Comparison of ENCODE assay signal across 25 cellular contexts in the genomic region with DNA sequence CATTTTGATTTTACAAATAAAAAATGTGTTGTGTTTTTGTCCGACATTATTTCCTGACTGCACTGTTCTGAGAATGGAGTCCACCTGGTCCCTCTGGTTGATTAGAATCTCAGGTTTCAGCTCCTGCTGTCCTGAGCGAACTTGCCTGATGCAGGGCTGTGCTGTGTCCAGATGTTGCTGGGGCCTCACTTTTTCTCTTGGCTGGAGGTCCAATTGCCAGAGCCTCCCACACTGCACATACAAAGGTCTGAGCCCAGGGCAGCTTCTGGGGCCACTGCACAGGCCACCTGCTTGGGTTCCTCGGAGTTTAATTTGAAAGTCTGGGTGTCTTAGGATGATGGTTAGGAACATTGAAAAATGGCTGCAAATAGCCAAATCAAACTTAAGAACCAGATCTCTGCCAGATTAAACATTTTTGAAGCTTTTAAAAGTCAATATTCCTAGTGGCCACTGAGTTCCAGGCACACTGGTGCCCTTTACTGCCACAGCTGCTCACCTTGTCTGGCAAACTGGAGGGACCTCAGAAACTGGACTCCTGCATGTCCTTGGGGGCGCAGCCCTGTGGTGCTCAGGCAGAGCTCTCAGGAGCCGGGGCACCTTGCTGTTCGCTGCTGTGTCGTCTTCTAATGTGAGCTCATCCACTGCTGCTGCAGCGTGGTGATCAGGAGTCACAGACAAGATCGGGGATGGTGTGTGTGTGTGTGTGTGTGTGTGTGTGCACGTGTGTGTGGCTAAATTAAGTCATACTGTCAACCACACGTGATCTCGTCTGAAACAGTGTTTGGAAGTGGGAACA.
DNase-seq lines count a peak whose midpoint lies in the region; ATAC-seq, FAIRE-seq and TF ChIP-seq lines count a peak whose summit lies in the region.
"Had no signal": no experiment of that assay in that cellular context is flagged by ENCODE, and none has a peak within 500 bp of the region (broad histone marks: within the 10 kb centered on the region; RNA-seq: fewer than 3 reads in every experiment).

No MANE protein-coding gene starts in this region.

- in situ Hi-C loops in K562 (cut with MboI), result no loop called here

- peaks cover 3% of the 10 kb centered on the region for H3K9me3 Mint-ChIP-seq in nephron progenitor cell
- H3K9me3 Mint-ChIP-seq: CD8-positive, alpha-beta memory T cell; IgD-negative memory B cell had no signal

- H3K36me3 Mint-ChIP-seq in nephron progenitor cell (ENCODE audit: low read depth), result peaks cover 73% of the 10 kb centered on the region

- H3K9ac ChIP-seq in DND-41 (ENCODE audit: low read depth, low read length) (no peak overlapping the region), K562 (ENCODE audit: insufficient read depth in 1 of 2, low read depth in 2 of 2, low read length in 2 of 2) (no peak overlapping the region)
- H3K9ac ChIP-seq: GM23248 had no signal

- H4K20me1 ChIP-seq in DND-41 (ENCODE audit: insufficient read depth, low read length) (no peaks in the 10 kb centered on the region), K562 (replicated peaks; ENCODE audit: control insufficient read depth, insufficient read depth, low read length) (no peaks in the 10 kb centered on the region)

- H3K27me3 ChIP-seq in DND-41 (ENCODE audit: insufficient read depth, low read length, poor library complexity), result no peaks in the 10 kb centered on the region
- H3K27me3 ChIP-seq in K562 (ENCODE audit: control insufficient read depth in 2 of 2, insufficient read depth in 2 of 2, low read length in 2 of 2), result no peaks in the 10 kb centered on the region

- no peak overlapping the region for H3K4me2 ChIP-seq in DND-41 (ENCODE audit: insufficient read depth, low read length)
- H3K4me2 ChIP-seq in K562 (ENCODE audit: insufficient read depth, low read length), result no peak overlapping the region
- H3K4me2 ChIP-seq: PC-9 had no signal

- TF ChIP-seq RAD21 in K562 (CRISPR knock-in tag; conservative IDR thresholded peaks at IDR 0.05 in 1 of 2, IDR thresholded peaks at IDR 0.05 in 1 of 2), result no peak

- CTCF ChIA-PET in K562 (lab: Yijun Ruan, JAX; ENCODE audit: low intra/inter-chr PET ratio), result no interaction called here

- POLR2A ChIA-PET in K562 (lab: Yijun Ruan, JAX), result interaction anchor here (0.8 kb wide), 1 partner anchor 16 kb away, joined by 3 read pairs; no protein-coding TSS in a partner anchor

- H3K79me2 ChIP-seq in DND-41 (ENCODE audit: insufficient read depth, low read length) (no peaks in the 10 kb centered on the region), K562 (ENCODE audit: control insufficient read depth, insufficient read depth, low read length) (no peaks in the 10 kb centered on the region)

- H3K36me3 ChIP-seq in DND-41 (ENCODE audit: insufficient read depth, low read length) (peaks cover 52% of the 10 kb centered on the region), K562 (ENCODE audit: control insufficient read depth, insufficient read depth, low read length) (peaks cover 33% of the 10 kb centered on the region; the same call in 2 of the 3 replicates), mucosa of descending colon (ENCODE audit: low read depth) (no peaks in the 10 kb centered on the region)

- ATAC-seq in DND-41 (ENCODE audit: insufficient read depth, low read depth) (no peak), K562 (no peak), mucosa of descending colon (no peak), GM21423 (IDR thresholded peaks at IDR 0.05; ENCODE audit: unreplicated experiment) (no peak)
- ATAC-seq: HCT116 had no signal

- no peak overlapping the region for H2AFZ ChIP-seq in DND-41 (ENCODE audit: low read depth, low read length)
- H2AFZ ChIP-seq in K562 (ENCODE audit: low read depth, low read length), result no peak overlapping the region
- H2AFZ ChIP-seq: GM23248, PC-9 had no signal

- peak overlapping the region; percentile 26 for H3K27ac Mint-ChIP-seq in nephron progenitor cell

- H3K4me1 Mint-ChIP-seq in nephron progenitor cell, result peaks cover 7% of the 10 kb centered on the region

- H3K9me3 ChIP-seq in DND-41 (ENCODE audit: insufficient read depth, low read length, severe bottlenecking) (no peaks in the 10 kb centered on the region), K562 (replicated peaks; ENCODE audit: control insufficient read depth, insufficient read depth, low read depth, low read length) (no peaks in the 10 kb centered on the region), mucosa of descending colon (no peaks in the 10 kb centered on the region)

- H3K4me1 ChIP-seq in DND-41 (ENCODE audit: insufficient read depth, low read length), result no peaks in the 10 kb centered on the region
- H3K4me1 ChIP-seq in K562 (replicated peaks in 1 of 2; ENCODE audit: control insufficient read depth in 2 of 2, insufficient read depth in 2 of 2, low read length in 2 of 2), result peaks cover 0 to 5% of the 10 kb centered on the region in 2 experiments; a peak in 1 of 5 replicates
- no peaks in the 10 kb centered on the region for H3K4me1 ChIP-seq in mucosa of descending colon (ENCODE audit: low read depth)

- FAIRE-seq in K562 (lab: Jason Lieb, UNC), result no peak

- intact Hi-C loops in K562 (cut with micrococcal nuclease), result no loop called here
- intact Hi-C loops in mucosa of descending colon (cut with DNase I, micrococcal nuclease), result no loop called here

- H3K27ac ChIP-seq in DND-41 (ENCODE audit: low read length) (no peak overlapping the region), K562 (ENCODE audit: extremely low read depth, low read depth, low read length) (no peak overlapping the region)
- H3K27ac ChIP-seq: GM23248, PC-9 had no signal

- H3K9me1 ChIP-seq in K562 (ENCODE audit: control insufficient read depth, insufficient read depth, low read length), result no peaks in the 10 kb centered on the region

- TF ChIP-seq EP300 in K562 (IDR thresholded peaks at IDR 0.05; ENCODE audit: low read length), result no peak

- no TSS peak for BruUV-seq in K562 (replicated peaks; lab: Mats Ljungman, UMichigan)

- no peak for TF ChIP-seq CTCF in DND-41 (IDR thresholded peaks at IDR 0.05; ENCODE audit: borderline replicate concordance, extremely low read depth, low read length, poor library complexity, severe bottlenecking)
- no peak for TF ChIP-seq CTCF in K562 (IDR thresholded peaks at IDR 0.05 in 2 of 3, conservative IDR thresholded peaks at IDR 0.05 in 1 of 3; ENCODE audit: insufficient read depth in 2 of 3, low read depth in 1 of 3, low read length in 3 of 3)
- no peak for TF ChIP-seq CTCF in nephron progenitor cell (IDR thresholded peaks at IDR 0.05)
- no peak for TF ChIP-seq CTCF in mucosa of descending colon (IDR thresholded peaks at IDR 0.05)

- 76% methylated on average over 12 of the region's 12 CpGs for WGBS in K562 (ENCODE audit: insufficient coverage, low coverage, missing lambda C conversion rate)

- H3K4me3 ChIP-seq in DND-41 (ENCODE audit: low read depth in 1 of 2, low read length in 2 of 2), result no peak overlapping the region
- no peak overlapping the region for H3K4me3 ChIP-seq in K562
- no peak overlapping the region for H3K4me3 ChIP-seq in mucosa of descending colon
- H3K4me3 ChIP-seq: GM23248, PC-9 had no signal

- peak; percentile 19 for DNase-seq in NCI-H2171 treated with DMSO at 0.1 percent for 48 hours (lab: John Stamatoyannopoulos, UW)
- no peak for DNase-seq in NCI-H2171 (lab: John Stamatoyannopoulos, UW)
- peak; percentile 1 for DNase-seq in DND-41
- no peak for DNase-seq in K562 (ENCODE audit: extremely low read depth in 1 of 4, low spot score in 3 of 4)
- DNase-seq in nephron progenitor cell, result no peak
- DNase-seq in mucosa of descending colon, result no peak
- DNase-seq: AML-193; C1 segment of cervical spinal cord; Calu3; CD8-positive, alpha-beta memory T cell; DMS53; EL; GF-D8; GM23248; Karpas-422; NCI-H1417 treated with DMSO at 0.1 percent for 48 hours; NCI-H1930; NCI-H226; NCI-H748 treated with DMSO at 0.1 percent for 48 hours; PC-9; RPMI8226; SHP77 had no signal

- peaks cover 3% of the 10 kb centered on the region for H3K27me3 Mint-ChIP-seq in nephron progenitor cell (ENCODE audit: low read depth, poor library complexity)
- H3K27me3 Mint-ChIP-seq: CD8-positive, alpha-beta memory T cell; IgD-negative memory B cell had no signal

- TF ChIP-seq POLR2A in K562 (conservative IDR thresholded peaks at IDR 0.05), result no peak

- H3K4me3 Mint-ChIP-seq in nephron progenitor cell, result no peak overlapping the region
- H3K4me3 Mint-ChIP-seq: CD8-positive, alpha-beta memory T cell; IgD-negative memory B cell had no signal

TF ChIP-seq in K562, 482 proteins besides CTCF, POLR2A, EP300 and RAD21:
- TF ChIP-seq HMG20B (CRISPR knock-in tag; IDR thresholded peaks at IDR 0.05) (no peak), POLR2G (IDR thresholded peaks at IDR 0.05; ENCODE audit: low read depth, low read length) (no peak), KLF6 (CRISPR knock-in tag; IDR thresholded peaks at IDR 0.05; ENCODE audit: borderline replicate concordance) (no peak), TCF7 (IDR thresholded peaks at IDR 0.05; ENCODE audit: borderline replicate concordance) (no peak), SUPT5H (IDR thresholded peaks at IDR 0.05) (0 out of 2 replicates have a peak, but pooled peaks have one; percentile 35), EP400 (IDR thresholded peaks at IDR 0.05) (no peak)
- TF ChIP-seq, protein P1, sequence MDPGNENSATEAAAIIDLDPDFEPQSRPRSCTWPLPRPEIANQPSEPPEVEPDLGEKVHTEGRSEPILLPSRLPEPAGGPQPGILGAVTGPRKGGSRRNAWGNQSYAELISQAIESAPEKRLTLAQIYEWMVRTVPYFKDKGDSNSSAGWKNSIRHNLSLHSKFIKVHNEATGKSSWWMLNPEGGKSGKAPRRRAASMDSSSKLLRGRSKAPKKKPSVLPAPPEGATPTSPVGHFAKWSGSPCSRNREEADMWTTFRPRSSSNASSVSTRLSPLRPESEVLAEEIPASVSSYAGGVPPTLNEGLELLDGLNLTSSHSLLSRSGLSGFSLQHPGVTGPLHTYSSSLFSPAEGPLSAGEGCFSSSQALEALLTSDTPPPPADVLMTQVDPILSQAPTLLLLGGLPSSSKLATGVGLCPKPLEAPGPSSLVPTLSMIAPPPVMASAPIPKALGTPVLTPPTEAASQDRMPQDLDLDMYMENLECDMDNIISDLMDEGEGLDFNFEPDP (CRISPR knock-in tag; IDR thresholded peaks at IDR 0.05), result no peak

Comparison
In these comparisons a context has a peak if more than half of its experiments do, and no peak if none do; other contexts are left out.
1. DNase-seq: peak in NCI-H2171 treated with DMSO at 0.1 percent for 48 hours (single experiment) and DND-41 (single experiment); none in NCI-H2171 (single experiment), K562 (0 of 4), nephron progenitor cell (single experiment) and mucosa of descending colon (0 of 3).